In the genomic region with DNA sequence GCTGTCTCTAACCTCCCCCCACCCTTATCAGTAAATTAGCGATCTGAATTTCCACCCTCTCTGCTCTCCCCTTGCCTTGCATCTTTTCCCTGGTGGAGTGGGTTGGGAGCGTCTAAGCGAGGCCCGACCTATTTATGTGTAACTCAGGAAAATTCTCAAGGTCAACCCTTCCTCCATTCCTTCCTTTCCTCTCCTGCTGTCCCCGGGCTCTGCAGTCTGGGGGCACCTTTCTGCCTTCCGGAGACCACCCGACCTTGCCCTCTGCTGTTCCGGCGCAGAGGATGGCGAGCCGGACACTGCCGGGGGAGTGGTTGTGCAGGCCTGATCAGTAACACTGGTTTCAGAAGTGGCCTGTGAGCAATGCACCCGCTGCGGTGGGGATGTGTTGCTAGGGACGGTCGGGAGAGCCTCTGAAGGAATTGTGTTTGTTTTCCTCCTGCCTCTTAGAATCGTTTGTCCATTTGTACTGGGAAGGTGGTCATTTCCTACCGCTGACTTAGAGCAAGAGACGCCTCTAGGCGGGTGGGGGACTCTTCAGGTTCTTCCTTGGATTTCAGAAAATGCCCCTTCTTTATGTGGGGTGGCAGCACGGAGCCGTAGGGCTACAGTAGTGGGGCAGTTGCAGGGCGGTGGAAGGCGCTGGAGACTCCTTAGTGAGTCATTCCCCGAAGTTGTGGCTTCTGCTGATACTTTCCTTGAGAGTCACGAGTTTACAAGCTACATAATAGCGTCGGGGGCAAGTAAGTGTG, we compare ENCODE assay signal across 8 cellular contexts. TPM values are rescaled to one million over a fixed set of nuclear protein-coding genes. Genes with fewer than 3 reads are reported as not detected.
DNase-seq lines count a peak whose midpoint lies in the region; TF ChIP-seq lines count a peak whose summit lies in the region.

No MANE protein-coding gene starts in this region.

- H3K27me3 ChIP-seq in ectodermal cell (ENCODE audit: control insufficient read depth, insufficient read depth, low read length, poor library complexity, severe bottlenecking) = peaks cover 11% of the 10 kb centered on the region

- H3K27ac ChIP-seq in ectodermal cell (ENCODE audit: insufficient read depth, low read depth, low read length, poor library complexity, severe bottlenecking) = no peak overlapping the region

- peaks cover 23% of the 10 kb centered on the region for H3K4me1 ChIP-seq in ectodermal cell (ENCODE audit: control insufficient read depth, insufficient read depth, low read length)

- peak overlapping the region; percentile 85 for H3K4me3 ChIP-seq in ectodermal cell (ENCODE audit: insufficient read depth, low read depth, low read length)

- POLR2A ChIA-PET in HEK293T (lab: Yijun Ruan, JAX) = interaction anchor here (1.1 to 2.2 kb wide), 6 partner anchors 11 to 138 kb away, joined by 3 to 6 read pairs (median 4); partner anchors contain the start of genes ALDH9A1 and TMCO1

- H3K9me3 ChIP-seq in ectodermal cell (ENCODE audit: control insufficient read depth, low read length) = no peaks in the 10 kb centered on the region

- CTCF ChIA-PET in HEK293T (lab: Yijun Ruan, JAX) = interaction anchor here (0.7 to 1.2 kb wide), 2 partner anchors 29 to 374 kb away, joined by 3 read pairs; no protein-coding TSS in a partner anchor

- H3K36me3 ChIP-seq in ectodermal cell (ENCODE audit: control insufficient read depth, insufficient read depth, low read length) = no peaks in the 10 kb centered on the region

- peak; percentile 53 for DNase-seq in NCI-H1105 treated with DMSO at 0.1 percent for 48 hours (lab: John Stamatoyannopoulos, UW)
- no peak for DNase-seq in NCI-H1105 (lab: John Stamatoyannopoulos, UW)
- DNase-seq in HEK293T (ENCODE audit: extremely low spot score) = peak; percentile 51
- DNase-seq in MV-4-11 (lab: John Stamatoyannopoulos, UW) = peak; percentile 78
- peak; percentile 45 to 48 for DNase-seq in activated CD4-positive, alpha-beta T cell treated with anti-CD3 and anti-CD28 coated beads for 4 hours
- DNase-seq in lung microvascular endothelial cell (ENCODE audit: low read depth in 2 of 2) = peak; percentile 48 to 81
- DNase-seq in stimulated activated CD8-positive, alpha-beta memory T cell treated with anti-CD3 and anti-CD28 coated beads, Interleukin-15, amount 100 ng/mL, for 48 hours (ENCODE audit: low read depth in 2 of 2) = peak; percentile 41 to 44

- 0 to 1% methylated on average over 28 of the region's 28 CpGs for WGBS in ectodermal cell, 2 experiments

TF ChIP-seq in HEK293T, 16 proteins besides CTCF, POLR2A, EP300 and RAD21:
- TF ChIP-seq SUZ12 (IDR thresholded peaks at IDR 0.05) (no peak), ELF4 (IDR thresholded peaks at IDR 0.05) (no peak)

RNA-seq across cellular contexts. Expression of gene MGST3, which starts 0.5 kb away (rescaled TPM):
- polyA plus RNA-seq in ectodermal cell (2013, experiment 1 of 4) = 84.9 TPM
- 70.5 TPM for polyA plus RNA-seq in ectodermal cell (2013, experiment 2 of 4)
- polyA plus RNA-seq in ectodermal cell (2013, experiment 3 of 4) = 84.8 TPM
- polyA plus RNA-seq in ectodermal cell (2013, experiment 4 of 4) = 90.6 TPM
- total RNA-seq in lung microvascular endothelial cell = 148 and 319 TPM in 2 replicates
